21 cellular contexts compared by ENCODE assay signal in genomic region chr5:160134332-160134731, GRCh38.
"Had no signal": no experiment of that assay in that cellular context is flagged by ENCODE, and none has a peak within 500 bp of the region (broad histone marks: within the 10 kb centered on the region; RNA-seq: fewer than 3 reads in every experiment).

No MANE protein-coding gene starts in this region.

- H3K27me3 ChIP-seq: gastroesophageal sphincter, heart left ventricle, sigmoid colon, spleen had no signal

- DNase-seq: activated CD4-positive, alpha-beta T cell treated with anti-CD3 and anti-CD28 coated beads for 48 hours; activated CD4-positive, CD25-positive, alpha-beta regulatory T cell; activated CD8-positive, alpha-beta T cell treated with anti-CD3 and anti-CD28 coated beads for 36 hours; activated naive CD4-positive, alpha-beta T cell; activated naive CD8-positive, alpha-beta T cell treated with anti-CD3 and anti-CD28 coated beads, Interleukin-2, amount 10 ng/mL, durations not matched to agents 7 days and 5 days; activated T-cell treated with anti-CD3 and anti-CD28 coated beads, Interleukin-2, amount 50 U/mL, for 1 hour; cerebellar nuclear complex; cortex of kidney; effector CD4-positive, alpha-beta T cell; mucosa of descending colon; naive B cell; sigmoid colon; spleen; stimulated activated CD4-positive, alpha-beta T cell treated with anti-CD3 and anti-CD28 coated beads, Interleukin-4, amount 100 ng/mL, for 4 hours; stimulated activated naive B cell treated with anti-CD40 and anti-IgM and Interleukin-4, amounts not matched to agents 10 μg/mL and 1 μg/mL and 100 μg/mL, for 72 hours; T-helper 1 cell; T-helper 9 cell had no signal

- ATAC-seq: activated CD8-positive, alpha-beta T cell treated with anti-CD3 and anti-CD28 coated beads for 36 hours; activated T-helper 17 cell treated with anti-CD3 and anti-CD28 coated beads, Interleukin-2, amount 50 U/mL, for 72 hours; esophagus mucosa; stimulated activated naive B cell treated with anti-CD40 and anti-IgM and Interleukin-4, amounts not matched to agents 10 μg/mL and 1 μg/mL and 100 μg/mL, for 72 hours had no signal

- H3K9me3 ChIP-seq: gastroesophageal sphincter, heart left ventricle, mucosa of descending colon, sigmoid colon, spleen had no signal

- H3K36me3 ChIP-seq: gastroesophageal sphincter, heart left ventricle, sigmoid colon, spleen had no signal

- H3K4me3 ChIP-seq: mucosa of descending colon had no signal
